ENCODE assay signal across 19 cellular contexts in genomic region chr14:68109132-68109531, GRCh38.
DNase-seq lines count a peak whose midpoint lies in the region; ATAC-seq, FAIRE-seq and TF ChIP-seq lines count a peak whose summit lies in the region.
"Had no signal": no experiment of that assay in that cellular context is flagged by ENCODE, and none has a peak within 500 bp of the region (broad histone marks: within the 10 kb centered on the region; RNA-seq: fewer than 3 reads in every experiment).

No MANE protein-coding gene starts in this region.

- H3K23ac ChIP-seq in neuronal stem cell (ENCODE audit: low read depth, low read length, poor library complexity), result no peak overlapping the region

- WGBS in HepG2 (ENCODE audit: low lambda C conversion rate), result 100% methylated on average over 2 of the region's 2 CpGs
- no CpG with 5 or more reads among the region's 2 CpGs for WGBS in neuronal stem cell (ENCODE audit: extremely low coverage in 2 of 2, insufficient read length in 2 of 2, insufficient replicate concordance in 1 of 2), 2 donors

- no peak overlapping the region for H2AK5ac ChIP-seq in neuronal stem cell (ENCODE audit: low read depth, low read length)

- no peak for ATAC-seq in HepG2
- ATAC-seq: activated T-helper 17 cell treated with anti-CD3 and anti-CD28 coated beads, Interleukin-2, amount 50 U/mL, for 72 hours; heart right ventricle; mucosa of descending colon had no signal

- H2AFZ ChIP-seq in HepG2 (ENCODE audit: low read length), result no peak overlapping the region
- no peak overlapping the region for H2AFZ ChIP-seq in neuronal stem cell (ENCODE audit: low read length)

- CTCF ChIA-PET in HepG2 (lab: Yijun Ruan, JAX; ENCODE audit: low intra/inter-chr PET ratio, low total read pairs), result no interaction called here

- no peak overlapping the region for H2BK12ac ChIP-seq in neuronal stem cell (ENCODE audit: low read length)

- no peak overlapping the region for H2BK5ac ChIP-seq in neuronal stem cell (ENCODE audit: low read length)

- TF ChIP-seq POLR2A in uterus (IDR thresholded peaks at IDR 0.05) (no peak), HepG2 (IDR thresholded peaks at IDR 0.05; ENCODE audit: insufficient read depth in 1 of 2, low read depth in 2 of 2, low read length in 2 of 2) (no peak)

- no peak overlapping the region for H2BK120ac ChIP-seq in neuronal stem cell (ENCODE audit: low read depth, low read length)

- H4K8ac ChIP-seq in neuronal stem cell (ENCODE audit: low read depth, low read length), result no peak overlapping the region

- no peaks in the 10 kb centered on the region for H3K9me3 ChIP-seq in uterus
- no peaks in the 10 kb centered on the region for H3K9me3 ChIP-seq in HepG2 (ENCODE audit: low read length)
- H3K9me3 ChIP-seq in neuronal stem cell (replicated peaks in 1 of 2; ENCODE audit: control insufficient read depth in 2 of 2, insufficient read depth in 1 of 2, low read depth in 1 of 2, low read length in 2 of 2), result no peaks in the 10 kb centered on the region
- H3K9me3 ChIP-seq: heart right ventricle, mucosa of descending colon, ovary, tibial nerve had no signal

- H3K4me1 ChIP-seq in uterus (no peaks in the 10 kb centered on the region), HepG2 (ENCODE audit: insufficient read depth, low read length) (peaks cover 13% of the 10 kb centered on the region), neuronal stem cell (ENCODE audit: control insufficient read depth in 2 of 2, insufficient read depth in 1 of 2, low read depth in 1 of 2, low read length in 2 of 2) (peaks cover 2 to 5% of the 10 kb centered on the region in 2 donors)

- H3K18ac ChIP-seq in neuronal stem cell (ENCODE audit: low read length), result no peak overlapping the region

- H3K14ac ChIP-seq in neuronal stem cell (ENCODE audit: low read length), result no peak overlapping the region

- H3K79me1 ChIP-seq in neuronal stem cell (ENCODE audit: low read depth, low read length), result no peaks in the 10 kb centered on the region

- no peak overlapping the region for H2BK15ac ChIP-seq in neuronal stem cell (ENCODE audit: low read length)

- no peaks in the 10 kb centered on the region for H3K27me3 ChIP-seq in uterus
- no peaks in the 10 kb centered on the region for H3K27me3 ChIP-seq in HepG2 (ENCODE audit: control insufficient read depth in 1 of 2, insufficient read depth in 2 of 2, low read length in 2 of 2)
- no peaks in the 10 kb centered on the region for H3K27me3 ChIP-seq in neuronal stem cell (ENCODE audit: control insufficient read depth in 3 of 3, insufficient read depth in 3 of 3, low read depth in 1 of 3, low read length in 3 of 3)
- H3K27me3 ChIP-seq: ovary, tibial nerve had no signal

- peak; percentile 97 for FAIRE-seq in HTR-8/SVneo (lab: Jason Lieb, UNC)
- no peak for FAIRE-seq in HepG2 (lab: Jason Lieb, UNC)
- FAIRE-seq: H1, kidney had no signal

- H4K20me1 ChIP-seq in HepG2 (ENCODE audit: insufficient read depth, low read length), result no peaks in the 10 kb centered on the region

- TF ChIP-seq RAD21 in HepG2 (CRISPR knock-in tag; IDR thresholded peaks at IDR 0.05), result no peak

- TF ChIP-seq CTCF in uterus (IDR thresholded peaks at IDR 0.05) (no peak), HepG2 (CRISPR knock-in tag; IDR thresholded peaks at IDR 0.05) (no peak)

- H3K4me3 ChIP-seq in uterus (no peak overlapping the region), HepG2 (replicated peaks in 1 of 3; ENCODE audit: insufficient read depth in 1 of 3, low read depth in 2 of 3, low read length in 3 of 3) (no peak overlapping the region), neuronal stem cell (ENCODE audit: low read length in 2 of 2) (no peak overlapping the region)
- H3K4me3 ChIP-seq: heart right ventricle, mucosa of descending colon, ovary, tibial nerve had no signal

- POLR2A ChIA-PET in HepG2 (lab: Yijun Ruan, JAX), result no interaction called here

- DNase-seq in HTR-8/SVneo (ENCODE audit: insufficient read length, low spot score) (no peak), cerebellar cortex (ENCODE audit: low spot score) (peak; percentile 56), kidney tubule cell (ENCODE audit: low spot score) (peak; percentile 48), uterus (no peak), putamen (ENCODE audit: low spot score) (no peak), HepG2 (ENCODE audit: low spot score) (no peak), neuronal stem cell (ENCODE audit: low spot score) (no peak)
- DNase-seq: activated CD4-positive, CD25-positive, alpha-beta regulatory T cell; DMS53; heart right ventricle; kidney; mucosa of descending colon; NCI-H1436 treated with DMSO at 0.1 percent for 48 hours; ovary; Right ventricle myocardium superior; T-helper 2 cell had no signal

- intact Hi-C loops in uterus (cut with DNase I; ENCODE audit: low total_unique reads) (no loop called here), HepG2 (cut with micrococcal nuclease; ENCODE audit: unreplicated experiment) (loop anchor here (5.0 kb wide), 1 partner anchor 458 kb away; no protein-coding TSS in a partner anchor)

- H3K9ac ChIP-seq in HepG2 (ENCODE audit: insufficient read depth, low read depth, low read length) (no peak overlapping the region), neuronal stem cell (ENCODE audit: low read depth, low read length, poor library complexity) (no peak overlapping the region)

- H3K79me2 ChIP-seq in HepG2 (ENCODE audit: insufficient read depth, low read length), result no peaks in the 10 kb centered on the region

- in situ Hi-C loops in HepG2 (cut with HindIII; ENCODE audit: extremely low pct_ligation_motif_present, low pct_unique_long_range_greater_than_20kb), result no loop called here

- H4K91ac ChIP-seq in neuronal stem cell (ENCODE audit: low read depth, low read length, poor library complexity), result no peak overlapping the region

- H3K4ac ChIP-seq in neuronal stem cell (ENCODE audit: low read length), result no peak overlapping the region

- H3K36me3 ChIP-seq in uterus (no peaks in the 10 kb centered on the region), HepG2 (replicated peaks in 1 of 2; ENCODE audit: control insufficient read depth in 1 of 2, insufficient read depth in 2 of 2, low read length in 2 of 2) (no peaks in the 10 kb centered on the region), neuronal stem cell (replicated peaks in 1 of 2; ENCODE audit: control insufficient read depth in 2 of 2, insufficient read depth in 2 of 2, low read length in 2 of 2) (no peaks in the 10 kb centered on the region)
- H3K36me3 ChIP-seq: heart right ventricle, ovary, tibial nerve had no signal

- no TSS peak for BruUV-seq in HepG2 (replicated peaks; lab: Mats Ljungman, UMichigan)

- H3K4me2 ChIP-seq in HepG2 (ENCODE audit: low read depth, low read length) (no peak overlapping the region), neuronal stem cell (ENCODE audit: insufficient read depth, low read length, poor library complexity, severe bottlenecking) (no peak overlapping the region)

- TF ChIP-seq EP300 in HepG2 (IDR thresholded peaks at IDR 0.05; ENCODE audit: low read depth in 2 of 2, low read length in 2 of 2), result no peak
- no peak for TF ChIP-seq EP300 in HepG2 (CRISPR knock-in tag; IDR thresholded peaks at IDR 0.05; ENCODE audit: borderline replicate concordance)

- H3K27ac ChIP-seq in uterus, result peak overlapping the region; percentile 48 to 62
- no peak overlapping the region for H3K27ac ChIP-seq in HepG2 (ENCODE audit: extremely low read length, insufficient read depth, low read length)
- no peak overlapping the region for H3K27ac ChIP-seq in neuronal stem cell (replicated peaks; ENCODE audit: low read length)
- H3K27ac ChIP-seq: heart right ventricle, ovary, tibial nerve had no signal

TF ChIP-seq in HepG2, 621 proteins besides CTCF, POLR2A, EP300 and RAD21:
- TF ChIP-seq ZNF547 (CRISPR knock-in tag; IDR thresholded peaks at IDR 0.05) (no peak), PHF8 (CRISPR knock-in tag; IDR thresholded peaks at IDR 0.05) (no peak), STAT5B (CRISPR knock-in tag; IDR thresholded peaks at IDR 0.05) (no peak), ZNF879 (CRISPR knock-in tag; IDR thresholded peaks at IDR 0.05) (no peak), MLLT10 (CRISPR knock-in tag; IDR thresholded peaks at IDR 0.05) (no peak), IKZF5 (CRISPR knock-in tag; IDR thresholded peaks at IDR 0.05) (no peak), ZNF335 (CRISPR knock-in tag; IDR thresholded peaks at IDR 0.05) (no peak), ZMYM2 (CRISPR knock-in tag; IDR thresholded peaks at IDR 0.05) (no peak), ZNF510 (CRISPR knock-in tag; IDR thresholded peaks at IDR 0.05; ENCODE audit: low read depth) (no peak), GABPA (IDR thresholded peaks at IDR 0.05; ENCODE audit: low read depth, low read length) (no peak), GABPA (CRISPR knock-in tag; IDR thresholded peaks at IDR 0.05; ENCODE audit: low read depth) (no peak), ZSCAN30 (CRISPR knock-in tag; IDR thresholded peaks at IDR 0.05) (no peak), ZSCAN31 (CRISPR knock-in tag; IDR thresholded peaks at IDR 0.05; ENCODE audit: low read depth) (no peak)

Comparison
In these comparisons a context has a peak if more than half of its experiments do, and no peak if none do; other contexts are left out.
1. DNase-seq: peak in cerebellar cortex (single experiment) and kidney tubule cell (single experiment); none in HTR-8/SVneo (single experiment), uterus (0 of 2), putamen (single experiment), HepG2 (single experiment) and neuronal stem cell (single experiment).
2. H3K27ac ChIP-seq: peak in uterus (2 of 2); none in HepG2 (single experiment) and neuronal stem cell (single experiment).